1 cellular context compared by ENCODE assay signal in the genomic region with DNA sequence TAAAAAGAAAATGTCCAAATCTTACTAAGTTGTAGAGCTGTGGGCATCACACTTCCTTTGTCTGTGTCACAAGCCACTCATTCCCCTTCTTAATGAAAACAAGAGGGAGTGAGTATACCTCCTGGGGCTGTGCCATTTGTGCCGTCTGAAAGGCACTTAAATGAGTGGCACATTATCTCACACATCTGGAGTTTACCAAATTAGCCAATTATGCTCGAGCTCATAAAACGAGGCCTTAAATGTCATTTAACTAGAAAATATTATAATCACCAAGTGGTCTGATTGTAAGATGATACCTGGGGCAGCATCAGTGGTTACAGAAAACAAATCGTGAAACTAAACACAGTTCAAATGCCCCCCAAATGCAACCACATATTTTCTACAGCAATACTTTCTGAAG.
A peak's percentile ranks its signal among the peaks of the same experiment; 100 is the strongest.
TF ChIP-seq lines count a peak whose summit lies in the region.

No MANE protein-coding gene starts in this region.

TF ChIP-seq in HEK293, 187 proteins besides CTCF, POLR2A, EP300 and RAD21 (continued from another document):
- TF ChIP-seq MZF1 (tag by site-specific recombination; IDR thresholded peaks at IDR 0.05; ENCODE audit: borderline replicate concordance), result peak; percentile 94
- peak; percentile 63; the same call in 1 of the 2 replicates for TF ChIP-seq PRDM4 (tag by site-specific recombination; IDR thresholded peaks at IDR 0.05)
- no peak for TF ChIP-seq ZNF423 (tag by site-specific recombination; IDR thresholded peaks at IDR 0.05)
- TF ChIP-seq ZNF843 (tag by site-specific recombination; IDR thresholded peaks at IDR 0.05), result peak; percentile 89
- peak; percentile 22; the same call in 1 of the 2 replicates for TF ChIP-seq ZNF341 (tag by site-specific recombination; IDR thresholded peaks at IDR 0.05; ENCODE audit: low read depth)
- no peak for TF ChIP-seq ZNF335 (tag by site-specific recombination; conservative IDR thresholded peaks at IDR 0.05)
- TF ChIP-seq, protein P1, sequence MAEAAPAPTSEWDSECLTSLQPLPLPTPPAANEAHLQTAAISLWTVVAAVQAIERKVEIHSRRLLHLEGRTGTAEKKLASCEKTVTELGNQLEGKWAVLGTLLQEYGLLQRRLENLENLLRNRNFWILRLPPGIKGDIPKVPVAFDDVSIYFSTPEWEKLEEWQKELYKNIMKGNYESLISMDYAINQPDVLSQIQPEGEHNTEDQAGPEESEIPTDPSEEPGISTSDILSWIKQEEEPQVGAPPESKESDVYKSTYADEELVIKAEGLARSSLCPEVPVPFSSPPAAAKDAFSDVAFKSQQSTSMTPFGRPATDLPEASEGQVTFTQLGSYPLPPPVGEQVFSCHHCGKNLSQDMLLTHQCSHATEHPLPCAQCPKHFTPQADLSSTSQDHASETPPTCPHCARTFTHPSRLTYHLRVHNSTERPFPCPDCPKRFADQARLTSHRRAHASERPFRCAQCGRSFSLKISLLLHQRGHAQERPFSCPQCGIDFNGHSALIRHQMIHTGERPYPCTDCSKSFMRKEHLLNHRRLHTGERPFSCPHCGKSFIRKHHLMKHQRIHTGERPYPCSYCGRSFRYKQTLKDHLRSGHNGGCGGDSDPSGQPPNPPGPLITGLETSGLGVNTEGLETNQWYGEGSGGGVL (tag by site-specific recombination; IDR thresholded peaks at IDR 0.05), result peak; percentile 30; the same call in 1 of the 2 replicates
- TF ChIP-seq, protein P2, sequence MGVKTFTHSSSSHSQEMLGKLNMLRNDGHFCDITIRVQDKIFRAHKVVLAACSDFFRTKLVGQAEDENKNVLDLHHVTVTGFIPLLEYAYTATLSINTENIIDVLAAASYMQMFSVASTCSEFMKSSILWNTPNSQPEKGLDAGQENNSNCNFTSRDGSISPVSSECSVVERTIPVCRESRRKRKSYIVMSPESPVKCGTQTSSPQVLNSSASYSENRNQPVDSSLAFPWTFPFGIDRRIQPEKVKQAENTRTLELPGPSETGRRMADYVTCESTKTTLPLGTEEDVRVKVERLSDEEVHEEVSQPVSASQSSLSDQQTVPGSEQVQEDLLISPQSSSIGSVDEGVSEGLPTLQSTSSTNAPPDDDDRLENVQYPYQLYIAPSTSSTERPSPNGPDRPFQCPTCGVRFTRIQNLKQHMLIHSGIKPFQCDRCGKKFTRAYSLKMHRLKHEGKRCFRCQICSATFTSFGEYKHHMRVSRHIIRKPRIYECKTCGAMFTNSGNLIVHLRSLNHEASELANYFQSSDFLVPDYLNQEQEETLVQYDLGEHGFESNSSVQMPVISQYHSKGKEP (tag by site-specific recombination; IDR thresholded peaks at IDR 0.05), result peak; percentile 71; the same call in 1 of the 2 replicates
- no peak for TF ChIP-seq ZBTB48 (tag by site-specific recombination; IDR thresholded peaks at IDR 0.05)
- TF ChIP-seq ZNF791 (tag by site-specific recombination; IDR thresholded peaks at IDR 0.05), result no peak
- peak; percentile 72 for TF ChIP-seq ZBTB11 (tag by site-specific recombination; conservative IDR thresholded peaks at IDR 0.05; ENCODE audit: low read depth)
- no peak for TF ChIP-seq EGR2 (tag by site-specific recombination; IDR thresholded peaks at IDR 0.05; ENCODE audit: low read depth)
- TF ChIP-seq ZIC2 (tag by site-specific recombination; IDR thresholded peaks at IDR 0.05), result no peak; the same call in 1 of the 2 replicates
- 0 out of 2 replicates have a peak, but pooled peaks have one; percentile 39 for TF ChIP-seq ZNF10 (tag by site-specific recombination; IDR thresholded peaks at IDR 0.05)
- no peak for TF ChIP-seq ZNF571 (tag by site-specific recombination; IDR thresholded peaks at IDR 0.05)
- peak; percentile 29; the same call in 1 of the 2 replicates for TF ChIP-seq ZBTB8A (tag by site-specific recombination; IDR thresholded peaks at IDR 0.05)
- TF ChIP-seq HOXC10 (CRISPR knock-in tag; IDR thresholded peaks at IDR 0.05), result no peak
- TF ChIP-seq ZBTB1 (tag by site-specific recombination; IDR thresholded peaks at IDR 0.05), result no peak
- peak; percentile 78 for TF ChIP-seq ZNF18 (tag by site-specific recombination; IDR thresholded peaks at IDR 0.05)
- TF ChIP-seq ZNF239 (tag by site-specific recombination; IDR thresholded peaks at IDR 0.05), result no peak
- 0 out of 2 replicates have a peak, but pooled peaks have one; percentile 24 for TF ChIP-seq ZNF2 (tag by site-specific recombination; IDR thresholded peaks at IDR 0.05)
